ENCODE assay signal across 23 cellular contexts in the genomic region with DNA sequence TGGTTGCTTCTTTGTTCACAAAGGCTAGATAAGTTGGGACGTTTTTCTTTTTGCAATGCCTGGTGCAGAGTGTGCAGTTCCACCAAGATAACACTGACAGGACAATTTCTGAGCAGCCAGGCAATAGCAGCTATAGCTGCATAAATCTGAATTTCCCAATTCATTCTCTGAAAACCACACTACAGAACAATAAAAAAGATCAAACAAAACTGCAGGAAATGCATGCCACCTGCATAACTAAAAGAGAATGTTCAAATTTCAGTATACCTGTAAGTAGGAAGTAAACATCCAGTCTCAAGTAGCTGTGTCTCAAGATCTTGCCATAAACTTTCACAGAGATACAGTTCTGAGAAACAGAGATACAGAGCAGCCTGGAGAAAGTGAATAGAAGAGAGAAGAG.
"Had no signal": no experiment of that assay in that cellular context is flagged by ENCODE, and none has a peak within 500 bp of the region (broad histone marks: within the 10 kb centered on the region; RNA-seq: fewer than 3 reads in every experiment).

No MANE protein-coding gene starts in this region.

- H3K27ac Mint-ChIP-seq: activated B cell treated with CpG ODN at 0.5 μM for 24 hours; activated naive CD8-positive, alpha-beta T cell treated with anti-CD3 and anti-CD28 coated beads, Interleukin-2, amount 50 U/mL, for 24 hours; brain; endodermal cell; nephron; stimulated activated effector memory CD8-positive, alpha-beta T cell treated with anti-CD3 and anti-CD28 coated beads, Interleukin-12 subunit alpha, Interleukin-12 subunit beta, amount 100 ng/mL, for 72 hours; type B pancreatic cell had no signal

- DNase-seq: activated B cell treated with CpG ODN at 0.5 μM for 24 hours; activated CD4-positive, alpha-beta T cell treated with anti-CD3 and anti-CD28 coated beads, Interleukin-2, amount 50 U/mL, for 1 hour; activated naive CD8-positive, alpha-beta T cell treated with anti-CD3 and anti-CD28 coated beads, Interleukin-2, amount 50 U/mL, for 24 hours; activated T-cell treated with anti-CD3 and anti-CD28 coated beads for 4 hours; anterior cingulate cortex; caudate nucleus; colonic mucosa; endodermal cell; foreskin keratinocyte; glutamatergic neuron; hippocampal formation; lower lobe of right lung; posterior cingulate gyrus; sigmoid colon; stimulated activated CD4-positive, alpha-beta T cell treated with anti-CD3 and anti-CD28 coated beads, Interleukin-4, amount 100 ng/mL, for 24 hours; stomach; SW 1271; T-helper 9 cell had no signal

- H3K9me3 ChIP-seq: colonic mucosa, lower lobe of right lung, sigmoid colon, stomach had no signal

- H3K4me1 ChIP-seq: colonic mucosa, foreskin keratinocyte had no signal

- H3K4me3 ChIP-seq: colonic mucosa, lower lobe of right lung, sigmoid colon, stomach had no signal

- H3K4me1 Mint-ChIP-seq: endodermal cell; nephron; stimulated activated effector memory CD8-positive, alpha-beta T cell treated with anti-CD3 and anti-CD28 coated beads, Interleukin-12 subunit alpha, Interleukin-12 subunit beta, amount 100 ng/mL, for 72 hours had no signal

- ATAC-seq: activated naive CD8-positive, alpha-beta T cell treated with anti-CD3 and anti-CD28 coated beads, Interleukin-2, amount 50 U/mL, for 24 hours; foreskin keratinocyte; lower lobe of right lung; stimulated activated effector memory CD8-positive, alpha-beta T cell treated with anti-CD3 and anti-CD28 coated beads, Interleukin-12 subunit alpha, Interleukin-12 subunit beta, amount 100 ng/mL, for 72 hours had no signal

- H3K36me3 ChIP-seq: colonic mucosa, lower lobe of right lung, sigmoid colon, stomach had no signal

- H3K27ac ChIP-seq: colonic mucosa, epithelial cell of prostate, foreskin keratinocyte, lower lobe of right lung, sigmoid colon, stomach had no signal

- H3K27me3 ChIP-seq: colonic mucosa, sigmoid colon had no signal

- H3K4me3 Mint-ChIP-seq: activated B cell treated with CpG ODN at 0.5 μM for 24 hours; activated naive CD8-positive, alpha-beta T cell treated with anti-CD3 and anti-CD28 coated beads, Interleukin-2, amount 50 U/mL, for 24 hours; brain; endodermal cell; nephron; stimulated activated effector memory CD8-positive, alpha-beta T cell treated with anti-CD3 and anti-CD28 coated beads, Interleukin-12 subunit alpha, Interleukin-12 subunit beta, amount 100 ng/mL, for 72 hours; type B pancreatic cell had no signal

- H3K36me3 Mint-ChIP-seq: brain; stimulated activated effector memory CD8-positive, alpha-beta T cell treated with anti-CD3 and anti-CD28 coated beads, Interleukin-12 subunit alpha, Interleukin-12 subunit beta, amount 100 ng/mL, for 72 hours; type B pancreatic cell had no signal

- H3K9me3 Mint-ChIP-seq: type B pancreatic cell had no signal
